ENCODE assay signal across 10 cellular contexts in the genomic region with DNA sequence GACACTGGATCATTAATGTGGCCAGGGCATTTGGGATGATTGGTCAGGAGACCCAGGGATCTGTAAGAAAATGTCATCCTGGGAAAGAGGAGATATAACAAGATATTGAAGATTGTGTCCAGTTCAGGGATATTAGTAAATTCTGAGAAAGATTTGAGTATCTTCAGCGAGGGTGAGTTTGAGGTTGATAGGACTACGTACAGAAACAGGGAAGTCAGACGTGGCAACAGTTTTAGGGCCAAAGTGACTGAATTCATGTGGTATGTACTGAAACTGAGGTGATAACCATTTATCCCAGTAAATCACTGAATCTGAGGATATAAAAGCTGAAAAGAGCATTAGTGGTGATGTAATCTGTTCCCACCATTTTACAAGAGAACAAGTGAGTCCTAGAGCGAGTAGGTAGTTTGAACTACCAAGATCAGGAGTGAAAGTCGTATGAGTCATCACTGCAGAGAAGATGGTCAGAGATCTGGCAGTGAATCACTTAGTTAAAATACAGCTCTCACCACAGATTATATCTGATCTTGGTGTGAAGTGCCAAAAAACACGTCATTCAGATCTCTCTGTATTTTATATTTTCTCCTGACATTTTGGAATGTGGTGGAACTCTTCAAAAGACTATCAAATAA.
DNase-seq lines count a peak whose midpoint lies in the region; ATAC-seq and TF ChIP-seq lines count a peak whose summit lies in the region.
"Had no signal": no experiment of that assay in that cellular context is flagged by ENCODE, and none has a peak within 500 bp of the region (broad histone marks: within the 10 kb centered on the region; RNA-seq: fewer than 3 reads in every experiment).

No MANE protein-coding gene starts in this region.

- no peaks in the 10 kb centered on the region for H3K36me3 ChIP-seq in sigmoid colon
- H3K36me3 ChIP-seq: upper lobe of left lung had no signal

- intact Hi-C loops in sigmoid colon (cut with DNase I), result no loop called here

- no peaks in the 10 kb centered on the region for H3K9me3 ChIP-seq in sigmoid colon
- H3K9me3 ChIP-seq: upper lobe of left lung had no signal

- peak; percentile 100 for ATAC-seq in HG03103 (IDR thresholded peaks at IDR 0.05; ENCODE audit: low read depth, unreplicated experiment)

- peaks cover 0 to 6% (median 0%) of the 10 kb centered on the region in 4 donors for H3K4me1 ChIP-seq in sigmoid colon
- H3K4me1 ChIP-seq: upper lobe of left lung had no signal

- 73 to 77% methylated on average over 6 of the region's 6 CpGs for WGBS in sigmoid colon, 2 donors

- H3K27ac ChIP-seq in RWPE1, result no peak overlapping the region
- no peak overlapping the region for H3K27ac ChIP-seq in sigmoid colon
- H3K27ac ChIP-seq: HL-60, upper lobe of left lung had no signal

- no peak for TF ChIP-seq EP300 in sigmoid colon (IDR thresholded peaks at IDR 0.05)

- POLR2A ChIA-PET in RWPE1 (lab: Yijun Ruan, JAX; ENCODE audit: low non-redundant PET), result no interaction called here

- DNase-seq in AG09319 (ENCODE audit: extremely low read depth, low read depth), result peak; percentile 36
- DNase-seq in GM19240 (ENCODE audit: insufficient read length, low spot score), result peak; percentile 23
- peak; percentile 68 for DNase-seq in RWPE1 (ENCODE audit: low spot score)
- DNase-seq in iPS-NIHi7 (ENCODE audit: extremely low spot score), result peak; percentile 35
- no peak for DNase-seq in stimulated activated CD4-positive, alpha-beta T cell treated with anti-CD3 and anti-CD28 coated beads, Interleukin-1b, Interleukin-23, amount 100 ng/mL, for 48 hours
- no peak for DNase-seq in sigmoid colon
- DNase-seq in T-helper 9 cell, result no peak
- DNase-seq: upper lobe of left lung had no signal

- H3K4me3 ChIP-seq in sigmoid colon, result no peak overlapping the region
- H3K4me3 ChIP-seq: upper lobe of left lung had no signal

- no peaks in the 10 kb centered on the region for H3K27me3 ChIP-seq in sigmoid colon
- H3K27me3 ChIP-seq: upper lobe of left lung had no signal

- TF ChIP-seq CTCF in AG09319 (IDR thresholded peaks at IDR 0.05; ENCODE audit: low read depth, low read length), result no peak
- TF ChIP-seq CTCF in RWPE1 (conservative IDR thresholded peaks at IDR 0.05; ENCODE audit: low read depth), result no peak
- TF ChIP-seq CTCF in sigmoid colon (IDR thresholded peaks at IDR 0.05), result no peak

- CTCF ChIA-PET in RWPE1 (lab: Yijun Ruan, JAX), result no interaction called here

- TF ChIP-seq POLR2A in sigmoid colon (IDR thresholded peaks at IDR 0.05), result no peak

Comparison
In these comparisons a context has a peak if more than half of its experiments do, and no peak if none do; other contexts are left out.
1. DNase-seq: peak in AG09319 (single experiment), GM19240 (single experiment), RWPE1 (single experiment) and iPS-NIHi7 (single experiment); none in stimulated activated CD4-positive, alpha-beta T cell treated with anti-CD3 and anti-CD28 coated beads, Interleukin-1b, Interleukin-23, amount 100 ng/mL, for 48 hours (single experiment), sigmoid colon (single experiment) and T-helper 9 cell (single experiment).